Comparison of ENCODE assay signal across 26 cellular contexts in genomic region chr6:70136996-70137395, GRCh38.
"Had no signal": no experiment of that assay in that cellular context is flagged by ENCODE, and none has a peak within 500 bp of the region (broad histone marks: within the 10 kb centered on the region; RNA-seq: fewer than 3 reads in every experiment).

No MANE protein-coding gene starts in this region.

- H3K27ac ChIP-seq: ovary, parathyroid adenoma, psoas muscle, right lobe of liver, sigmoid colon, skin epidermis, stomach, thoracic aorta, thyroid gland, tibial nerve, upper lobe of left lung, vagina had no signal

- H3K4me1 ChIP-seq: parathyroid adenoma, psoas muscle, right lobe of liver, sigmoid colon, thyroid gland, tibial nerve, upper lobe of left lung, vagina had no signal

- DNase-seq: naive thymus-derived CD4-positive, alpha-beta T cell; natural killer cell; occipital lobe; ovary; posterior cingulate gyrus; psoas muscle; right cardiac atrium; right lobe of liver; sigmoid colon; stimulated activated CD4-positive, alpha-beta T cell treated with anti-CD3 and anti-CD28 coated beads, Interleukin-15, amount 100 ng/mL, for 24 hours; stimulated activated CD4-positive, alpha-beta T cell treated with anti-CD3 and anti-CD28 coated beads, Interleukin-2, amount 100 ng/mL, for 24 hours; stimulated activated CD4-positive, alpha-beta T cell treated with anti-CD3 and anti-CD28 coated beads, Interleukin-2, amount 100 ng/mL, for 48 hours; stimulated activated CD4-positive, alpha-beta T cell treated with anti-CD3 and anti-CD28 coated beads, Interleukin-4, amount 100 ng/mL, for 24 hours; stimulated activated naive B cell treated with anti-CD40 and anti-IgM and Interleukin-4, amounts not matched to agents 10 μg/mL and 1 μg/mL and 100 μg/mL, for 72 hours; stimulated activated naive CD4-positive, alpha-beta T cell treated with Interleukin-2 at 50 U/mL for 16 hours; stomach; thyroid gland; trophoblast cell; upper lobe of left lung had no signal

- H3K79me2 ChIP-seq: parathyroid adenoma had no signal

- H3K4me3 ChIP-seq: ovary, psoas muscle, right lobe of liver, sigmoid colon, skin epidermis, smooth muscle cell, stomach, thoracic aorta, thyroid gland, tibial nerve, upper lobe of left lung, vagina had no signal

- H2AFZ ChIP-seq: parathyroid adenoma had no signal

- H3K9ac ChIP-seq: parathyroid adenoma had no signal

- H3K4me2 ChIP-seq: smooth muscle cell had no signal

- H3K9me3 ChIP-seq: ovary, psoas muscle, right lobe of liver, sigmoid colon, stomach, thoracic aorta, thyroid gland, tibial nerve, upper lobe of left lung, vagina had no signal

- H3K36me3 ChIP-seq: ovary, right lobe of liver, sigmoid colon, stomach, thoracic aorta, thyroid gland, tibial nerve, upper lobe of left lung, vagina had no signal

- ATAC-seq: naive thymus-derived CD4-positive, alpha-beta T cell; natural killer cell; psoas muscle; right cardiac atrium; right lobe of liver; stimulated activated effector memory CD8-positive, alpha-beta T cell treated with anti-CD3 and anti-CD28 coated beads, Interleukin-12 subunit alpha, Interleukin-12 subunit beta, amount 100 ng/mL, for 72 hours; stimulated activated naive B cell treated with anti-CD40 and anti-IgM and Interleukin-4, amounts not matched to agents 10 μg/mL and 1 μg/mL and 100 μg/mL, for 72 hours had no signal

- H3K27me3 ChIP-seq: ovary, right lobe of liver, sigmoid colon, stomach, thyroid gland, tibial nerve, upper lobe of left lung, vagina had no signal
